17 cellular contexts compared by ENCODE assay signal in the genomic region with DNA sequence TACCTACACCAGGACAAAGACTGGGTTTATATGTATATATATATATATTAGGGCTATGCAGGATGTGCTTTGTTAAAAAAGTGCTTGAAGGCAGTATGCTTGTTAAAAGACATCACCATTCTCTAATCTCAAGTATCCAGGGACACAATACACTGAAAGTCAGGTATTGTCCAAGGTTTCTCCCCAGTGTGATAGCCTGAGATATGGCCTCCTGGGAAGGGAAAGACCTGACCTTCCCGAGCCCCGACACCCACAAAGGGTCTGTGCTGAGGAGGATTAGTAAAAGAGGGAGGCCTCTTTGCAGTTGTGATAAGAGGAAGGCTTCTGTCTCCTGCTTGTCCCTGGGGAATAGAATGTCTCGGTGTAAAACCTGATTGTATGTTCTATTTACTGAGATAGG.
"Had no signal": no experiment of that assay in that cellular context is flagged by ENCODE, and none has a peak within 500 bp of the region (broad histone marks: within the 10 kb centered on the region; RNA-seq: fewer than 3 reads in every experiment).

No MANE protein-coding gene starts in this region.

- H3K36me3 Mint-ChIP-seq: activated CD4-positive, alpha-beta memory T cell treated with anti-CD3 and anti-CD28 coated beads for 36 hours; activated CD8-positive, alpha-beta memory T cell treated with anti-CD3 and anti-CD28 coated beads, Interleukin-2, amount 10 ng/mL, durations not matched to agents 7 days and 5 days; memory B cell; natural killer cell had no signal

- ATAC-seq: activated CD8-positive, alpha-beta memory T cell treated with anti-CD3 and anti-CD28 coated beads, Interleukin-2, amount 10 ng/mL, durations not matched to agents 7 days and 5 days; natural killer cell; stimulated activated naive CD8-positive, alpha-beta T cell treated with anti-CD3 and anti-CD28 coated beads, Interleukin-15, Interleukin-2, amounts not matched to agents 100 U/mL and 50 U/mL, for 24 hours had no signal

- H3K9me3 Mint-ChIP-seq: activated CD4-positive, alpha-beta memory T cell treated with anti-CD3 and anti-CD28 coated beads for 36 hours; memory B cell; natural killer cell had no signal

- H3K27me3 ChIP-seq: cardiac muscle cell, vagina had no signal

- H3K27ac Mint-ChIP-seq: activated CD4-positive, alpha-beta memory T cell treated with anti-CD3 and anti-CD28 coated beads for 36 hours; activated CD8-positive, alpha-beta memory T cell treated with anti-CD3 and anti-CD28 coated beads, Interleukin-2, amount 10 ng/mL, durations not matched to agents 7 days and 5 days; memory B cell; natural killer cell had no signal

- H3K9me3 ChIP-seq: esophagus muscularis mucosa, left ventricle myocardium inferior, transverse colon, vagina had no signal

- H3K4me3 Mint-ChIP-seq: activated CD4-positive, alpha-beta memory T cell treated with anti-CD3 and anti-CD28 coated beads for 36 hours; activated CD8-positive, alpha-beta memory T cell treated with anti-CD3 and anti-CD28 coated beads, Interleukin-2, amount 10 ng/mL, durations not matched to agents 7 days and 5 days; memory B cell; natural killer cell had no signal

- H3K4me1 Mint-ChIP-seq: natural killer cell had no signal

- H3K36me3 ChIP-seq: cardiac muscle cell, esophagus muscularis mucosa, left ventricle myocardium inferior, transverse colon, vagina, WERI-Rb-1 had no signal

- H3K27ac ChIP-seq: cardiac muscle cell, esophagus muscularis mucosa, left ventricle myocardium inferior, skin epidermis, transverse colon, vagina, WERI-Rb-1 had no signal

- DNase-seq: activated CD4-positive, alpha-beta memory T cell treated with anti-CD3 and anti-CD28 coated beads for 36 hours; activated CD8-positive, alpha-beta memory T cell treated with anti-CD3 and anti-CD28 coated beads, Interleukin-2, amount 10 ng/mL, durations not matched to agents 7 days and 5 days; activated naive CD4-positive, alpha-beta T cell treated with anti-CD3 and anti-CD28 coated beads, Interleukin-2, amount 50 U/mL, for 16 hours; activated T-cell treated with anti-CD3 and anti-CD28 coated beads, Interleukin-2, amount 50 U/mL, for 1 hour; hypothalamus; left ventricle myocardium inferior; natural killer cell; posterior cingulate gyrus; stimulated activated naive CD8-positive, alpha-beta T cell treated with anti-CD3 and anti-CD28 coated beads, Interleukin-15, Interleukin-2, amounts not matched to agents 100 U/mL and 50 U/mL, for 24 hours; T1000; transverse colon; WERI-Rb-1 had no signal

- H3K4me1 ChIP-seq: left ventricle myocardium inferior, transverse colon, vagina had no signal

- H3K4me3 ChIP-seq: cardiac muscle cell, esophagus muscularis mucosa, left ventricle myocardium inferior, skin epidermis, transverse colon had no signal
